In genomic region chr12:38905480-38906351, GRCh38 we compare ENCODE assay signal across 1 cellular context.
TF ChIP-seq lines count a peak whose summit lies in the region.

CPNE8 (minus strand) TSS chr12:38905591; CDS start chr12:38905534, 57 bp downstream.

TF ChIP-seq in K562, 482 proteins besides CTCF, POLR2A, EP300 and RAD21 (continued from another document):
- TF ChIP-seq, protein P1, sequence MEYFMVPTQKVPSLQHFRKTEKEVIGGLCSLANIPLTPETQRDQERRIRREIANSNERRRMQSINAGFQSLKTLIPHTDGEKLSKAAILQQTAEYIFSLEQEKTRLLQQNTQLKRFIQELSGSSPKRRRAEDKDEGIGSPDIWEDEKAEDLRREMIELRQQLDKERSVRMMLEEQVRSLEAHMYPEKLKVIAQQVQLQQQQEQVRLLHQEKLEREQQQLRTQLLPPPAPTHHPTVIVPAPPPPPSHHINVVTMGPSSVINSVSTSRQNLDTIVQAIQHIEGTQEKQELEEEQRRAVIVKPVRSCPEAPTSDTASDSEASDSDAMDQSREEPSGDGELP (CRISPR knock-in tag; IDR thresholded peaks at IDR 0.05; ENCODE audit: borderline replicate concordance): peak; percentile 34; the same call in 1 of the 2 replicates
- no peak for TF ChIP-seq ZNF23 (CRISPR knock-in tag; IDR thresholded peaks at IDR 0.05)
- TF ChIP-seq HMGXB4 (CRISPR knock-in tag; IDR thresholded peaks at IDR 0.05): no peak
- peak; percentile 30 for TF ChIP-seq TAF1 (IDR thresholded peaks at IDR 0.05; ENCODE audit: control insufficient read depth, extremely low read depth, insufficient read depth, low read length, severe bottlenecking)
- TF ChIP-seq EP400 (IDR thresholded peaks at IDR 0.05): peak; percentile 49; the same call in 1 of the 2 replicates
- TF ChIP-seq CREB3 (tag; conservative IDR thresholded peaks at IDR 0.05; ENCODE audit: low read depth): no peak
- no peak for TF ChIP-seq LEF1 (IDR thresholded peaks at IDR 0.05)
- peak; percentile 57 for TF ChIP-seq MYC (IDR thresholded peaks at IDR 0.05; ENCODE audit: low read depth, low read length)
- no peak for TF ChIP-seq MYC (CRISPR knock-in tag; IDR thresholded peaks at IDR 0.05; ENCODE audit: borderline replicate concordance, low read depth)
- no peak for TF ChIP-seq STAG1 (CRISPR knock-in tag; IDR thresholded peaks at IDR 0.05; ENCODE audit: borderline replicate concordance)
- TF ChIP-seq VEZF1 (CRISPR knock-in tag; IDR thresholded peaks at IDR 0.05): 0 out of 2 replicates have a peak, but pooled peaks have one; percentile 18
- TF ChIP-seq MAZ (CRISPR knock-in tag; conservative IDR thresholded peaks at IDR 0.05 in 1 of 2, IDR thresholded peaks at IDR 0.05 in 1 of 2): peak; percentile 14 to 33; a peak in 1 of 4 replicates
- no peak for TF ChIP-seq ZNF507 (tag; conservative IDR thresholded peaks at IDR 0.05)
- TF ChIP-seq, protein P2, sequence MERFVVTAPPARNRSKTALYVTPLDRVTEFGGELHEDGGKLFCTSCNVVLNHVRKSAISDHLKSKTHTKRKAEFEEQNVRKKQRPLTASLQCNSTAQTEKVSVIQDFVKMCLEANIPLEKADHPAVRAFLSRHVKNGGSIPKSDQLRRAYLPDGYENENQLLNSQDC (CRISPR knock-in tag; IDR thresholded peaks at IDR 0.05): no peak
